In genomic region chr7:87876040-87876758, GRCh38 we compare ENCODE assay signal across 1 cellular context.
TF ChIP-seq lines count a peak whose summit lies in the region.

DBF4 (plus strand) TSS chr7:87876493; CDS start chr7:87876733, 240 bp downstream.
A gene with protein sequence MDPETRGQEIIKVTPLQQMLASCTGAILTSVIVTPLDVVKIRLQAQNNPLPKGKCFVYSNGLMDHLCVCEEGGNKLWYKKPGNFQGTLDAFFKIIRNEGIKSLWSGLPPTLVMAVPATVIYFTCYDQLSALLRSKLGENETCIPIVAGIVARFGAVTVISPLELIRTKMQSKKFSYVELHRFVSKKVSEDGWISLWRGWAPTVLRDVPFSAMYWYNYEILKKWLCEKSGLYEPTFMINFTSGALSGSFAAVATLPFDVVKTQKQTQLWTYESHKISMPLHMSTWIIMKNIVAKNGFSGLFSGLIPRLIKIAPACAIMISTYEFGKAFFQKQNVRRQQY (minus strand): TSS chr7:87876360. CDS start chr7:87858727, 17,633 bp downstream.

TF ChIP-seq in WTC11, 78 proteins besides CTCF, POLR2A, EP300 and RAD21 (continued from another document and continues in another):
- 0 out of 2 replicates have a peak, but pooled peaks have one; percentile 32 for TF ChIP-seq PREB (CRISPR knock-in tag; IDR thresholded peaks at IDR 0.05; ENCODE audit: borderline replicate concordance)
- no peak for TF ChIP-seq RORB (CRISPR knock-in tag; IDR thresholded peaks at IDR 0.05)
- TF ChIP-seq, protein P1, sequence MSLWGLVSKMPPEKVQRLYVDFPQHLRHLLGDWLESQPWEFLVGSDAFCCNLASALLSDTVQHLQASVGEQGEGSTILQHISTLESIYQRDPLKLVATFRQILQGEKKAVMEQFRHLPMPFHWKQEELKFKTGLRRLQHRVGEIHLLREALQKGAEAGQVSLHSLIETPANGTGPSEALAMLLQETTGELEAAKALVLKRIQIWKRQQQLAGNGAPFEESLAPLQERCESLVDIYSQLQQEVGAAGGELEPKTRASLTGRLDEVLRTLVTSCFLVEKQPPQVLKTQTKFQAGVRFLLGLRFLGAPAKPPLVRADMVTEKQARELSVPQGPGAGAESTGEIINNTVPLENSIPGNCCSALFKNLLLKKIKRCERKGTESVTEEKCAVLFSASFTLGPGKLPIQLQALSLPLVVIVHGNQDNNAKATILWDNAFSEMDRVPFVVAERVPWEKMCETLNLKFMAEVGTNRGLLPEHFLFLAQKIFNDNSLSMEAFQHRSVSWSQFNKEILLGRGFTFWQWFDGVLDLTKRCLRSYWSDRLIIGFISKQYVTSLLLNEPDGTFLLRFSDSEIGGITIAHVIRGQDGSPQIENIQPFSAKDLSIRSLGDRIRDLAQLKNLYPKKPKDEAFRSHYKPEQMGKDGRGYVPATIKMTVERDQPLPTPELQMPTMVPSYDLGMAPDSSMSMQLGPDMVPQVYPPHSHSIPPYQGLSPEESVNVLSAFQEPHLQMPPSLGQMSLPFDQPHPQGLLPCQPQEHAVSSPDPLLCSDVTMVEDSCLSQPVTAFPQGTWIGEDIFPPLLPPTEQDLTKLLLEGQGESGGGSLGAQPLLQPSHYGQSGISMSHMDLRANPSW (CRISPR knock-in tag; conservative IDR thresholded peaks at IDR 0.05; ENCODE audit: low read depth), result no peak
- TF ChIP-seq, protein P2, sequence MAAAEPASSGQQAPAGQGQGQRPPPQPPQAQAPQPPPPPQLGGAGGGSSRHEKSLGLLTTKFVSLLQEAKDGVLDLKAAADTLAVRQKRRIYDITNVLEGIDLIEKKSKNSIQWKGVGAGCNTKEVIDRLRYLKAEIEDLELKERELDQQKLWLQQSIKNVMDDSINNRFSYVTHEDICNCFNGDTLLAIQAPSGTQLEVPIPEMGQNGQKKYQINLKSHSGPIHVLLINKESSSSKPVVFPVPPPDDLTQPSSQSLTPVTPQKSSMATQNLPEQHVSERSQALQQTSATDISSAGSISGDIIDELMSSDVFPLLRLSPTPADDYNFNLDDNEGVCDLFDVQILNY (CRISPR knock-in tag; IDR thresholded peaks at IDR 0.05), result peak; percentile 93
- TF ChIP-seq, protein P3, sequence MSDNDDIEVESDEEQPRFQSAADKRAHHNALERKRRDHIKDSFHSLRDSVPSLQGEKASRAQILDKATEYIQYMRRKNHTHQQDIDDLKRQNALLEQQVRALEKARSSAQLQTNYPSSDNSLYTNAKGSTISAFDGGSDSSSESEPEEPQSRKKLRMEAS (CRISPR knock-in tag; IDR thresholded peaks at IDR 0.05), result peak; percentile 80; the same call in 1 of the 2 replicates
- TF ChIP-seq, protein P4, sequence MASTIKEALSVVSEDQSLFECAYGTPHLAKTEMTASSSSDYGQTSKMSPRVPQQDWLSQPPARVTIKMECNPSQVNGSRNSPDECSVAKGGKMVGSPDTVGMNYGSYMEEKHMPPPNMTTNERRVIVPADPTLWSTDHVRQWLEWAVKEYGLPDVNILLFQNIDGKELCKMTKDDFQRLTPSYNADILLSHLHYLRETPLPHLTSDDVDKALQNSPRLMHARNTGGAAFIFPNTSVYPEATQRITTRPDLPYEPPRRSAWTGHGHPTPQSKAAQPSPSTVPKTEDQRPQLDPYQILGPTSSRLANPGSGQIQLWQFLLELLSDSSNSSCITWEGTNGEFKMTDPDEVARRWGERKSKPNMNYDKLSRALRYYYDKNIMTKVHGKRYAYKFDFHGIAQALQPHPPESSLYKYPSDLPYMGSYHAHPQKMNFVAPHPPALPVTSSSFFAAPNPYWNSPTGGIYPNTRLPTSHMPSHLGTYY (CRISPR knock-in tag; IDR thresholded peaks at IDR 0.05), result peak; percentile 50; the same call in 1 of the 2 replicates
- TF ChIP-seq ZNF671 (CRISPR knock-in tag; IDR thresholded peaks at IDR 0.05), result no peak
- TF ChIP-seq PRDM15 (CRISPR knock-in tag; IDR thresholded peaks at IDR 0.05), result peak; percentile 20; the same call in 1 of the 2 replicates
- TF ChIP-seq, protein P5, sequence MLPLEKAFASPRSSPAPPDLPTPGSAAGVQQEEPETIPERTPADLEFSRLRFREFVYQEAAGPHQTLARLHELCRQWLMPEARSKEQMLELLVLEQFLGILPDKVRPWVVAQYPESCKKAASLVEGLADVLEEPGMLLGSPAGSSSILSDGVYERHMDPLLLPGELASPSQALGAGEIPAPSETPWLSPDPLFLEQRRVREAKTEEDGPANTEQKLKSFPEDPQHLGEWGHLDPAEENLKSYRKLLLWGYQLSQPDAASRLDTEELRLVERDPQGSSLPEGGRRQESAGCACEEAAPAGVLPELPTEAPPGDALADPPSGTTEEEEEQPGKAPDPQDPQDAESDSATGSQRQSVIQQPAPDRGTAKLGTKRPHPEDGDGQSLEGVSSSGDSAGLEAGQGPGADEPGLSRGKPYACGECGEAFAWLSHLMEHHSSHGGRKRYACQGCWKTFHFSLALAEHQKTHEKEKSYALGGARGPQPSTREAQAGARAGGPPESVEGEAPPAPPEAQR (CRISPR knock-in tag; IDR thresholded peaks at IDR 0.05), result no peak
- TF ChIP-seq GTF2I (CRISPR knock-in tag; conservative IDR thresholded peaks at IDR 0.05), result no peak
- peak; percentile 93 for TF ChIP-seq SP1 (CRISPR knock-in tag; conservative IDR thresholded peaks at IDR 0.05)
- TF ChIP-seq ZBTB21 (CRISPR knock-in tag; IDR thresholded peaks at IDR 0.05; ENCODE audit: borderline replicate concordance), result no peak
- peak; percentile 98 for TF ChIP-seq MYBL2 (CRISPR knock-in tag; IDR thresholded peaks at IDR 0.05)
- no peak for TF ChIP-seq IRF2 (CRISPR knock-in tag; IDR thresholded peaks at IDR 0.05; ENCODE audit: borderline replicate concordance, low read depth)
- TF ChIP-seq, protein P6, sequence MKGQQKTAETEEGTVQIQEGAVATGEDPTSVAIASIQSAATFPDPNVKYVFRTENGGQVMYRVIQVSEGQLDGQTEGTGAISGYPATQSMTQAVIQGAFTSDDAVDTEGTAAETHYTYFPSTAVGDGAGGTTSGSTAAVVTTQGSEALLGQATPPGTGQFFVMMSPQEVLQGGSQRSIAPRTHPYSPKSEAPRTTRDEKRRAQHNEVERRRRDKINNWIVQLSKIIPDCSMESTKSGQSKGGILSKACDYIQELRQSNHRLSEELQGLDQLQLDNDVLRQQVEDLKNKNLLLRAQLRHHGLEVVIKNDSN (CRISPR knock-in tag; IDR thresholded peaks at IDR 0.05), result peak; percentile 69; the same call in 1 of the 2 replicates
- TF ChIP-seq, protein P7, sequence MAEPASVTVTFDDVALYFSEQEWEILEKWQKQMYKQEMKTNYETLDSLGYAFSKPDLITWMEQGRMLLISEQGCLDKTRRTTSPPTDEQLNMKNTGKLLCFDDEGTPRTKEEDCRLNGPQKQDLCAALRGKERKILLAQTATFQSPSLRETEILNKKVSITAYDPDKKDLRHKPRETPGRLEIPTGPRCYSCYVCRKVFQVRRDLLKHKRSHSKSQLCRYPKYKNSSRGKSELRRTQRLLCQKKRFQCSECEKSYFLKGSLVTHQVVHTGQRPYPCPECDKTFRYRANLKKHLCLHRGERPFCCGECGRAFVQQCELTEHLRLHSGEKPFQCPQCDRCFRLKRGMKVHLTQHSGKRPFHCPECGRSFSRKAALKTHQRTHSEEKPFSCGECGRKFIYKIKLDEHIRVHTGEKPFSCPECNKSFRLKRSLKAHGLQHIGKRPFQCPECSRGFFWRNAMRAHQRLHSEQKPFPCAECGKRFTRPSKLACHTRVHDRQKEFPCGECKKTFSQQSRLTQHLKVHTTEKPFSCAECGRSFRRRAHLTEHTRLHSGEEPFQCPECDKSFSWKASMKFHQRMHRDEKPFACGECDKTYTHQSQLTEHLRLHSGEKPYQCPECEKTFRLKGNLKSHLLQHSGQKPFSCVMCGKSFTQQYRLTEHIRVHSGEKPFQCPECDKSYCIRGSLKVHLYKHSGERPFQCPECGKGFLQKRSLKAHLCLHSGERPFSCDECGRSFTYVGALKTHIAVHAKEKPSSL (CRISPR knock-in tag; conservative IDR thresholded peaks at IDR 0.05), result no peak
- peak; percentile 97 for TF ChIP-seq TEAD1 (CRISPR knock-in tag; IDR thresholded peaks at IDR 0.05)
- no peak for TF ChIP-seq ZNF232 (CRISPR knock-in tag; IDR thresholded peaks at IDR 0.05)
- no peak for TF ChIP-seq AR (CRISPR knock-in tag; IDR thresholded peaks at IDR 0.05)
- no peak; the same call in 1 of the 2 replicates for TF ChIP-seq ATF1 (CRISPR knock-in tag; IDR thresholded peaks at IDR 0.05)
- no peak for TF ChIP-seq ZNF396 (CRISPR knock-in tag; IDR thresholded peaks at IDR 0.05; ENCODE audit: borderline replicate concordance)
- TF ChIP-seq, protein P8, sequence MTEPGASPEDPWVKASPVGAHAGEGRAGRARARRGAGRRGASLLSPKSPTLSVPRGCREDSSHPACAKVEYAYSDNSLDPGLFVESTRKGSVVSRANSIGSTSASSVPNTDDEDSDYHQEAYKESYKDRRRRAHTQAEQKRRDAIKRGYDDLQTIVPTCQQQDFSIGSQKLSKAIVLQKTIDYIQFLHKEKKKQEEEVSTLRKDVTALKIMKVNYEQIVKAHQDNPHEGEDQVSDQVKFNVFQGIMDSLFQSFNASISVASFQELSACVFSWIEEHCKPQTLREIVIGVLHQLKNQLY (CRISPR knock-in tag; IDR thresholded peaks at IDR 0.05), result peak; percentile 59; the same call in 1 of the 2 replicates
- no peak for TF ChIP-seq ELF4 (CRISPR knock-in tag; IDR thresholded peaks at IDR 0.05; ENCODE audit: low read depth)
- TF ChIP-seq KAT7 (CRISPR knock-in tag; IDR thresholded peaks at IDR 0.05; ENCODE audit: borderline replicate concordance), result 0 out of 2 replicates have a peak, but pooled peaks have one; percentile 30
- TF ChIP-seq, protein P9, sequence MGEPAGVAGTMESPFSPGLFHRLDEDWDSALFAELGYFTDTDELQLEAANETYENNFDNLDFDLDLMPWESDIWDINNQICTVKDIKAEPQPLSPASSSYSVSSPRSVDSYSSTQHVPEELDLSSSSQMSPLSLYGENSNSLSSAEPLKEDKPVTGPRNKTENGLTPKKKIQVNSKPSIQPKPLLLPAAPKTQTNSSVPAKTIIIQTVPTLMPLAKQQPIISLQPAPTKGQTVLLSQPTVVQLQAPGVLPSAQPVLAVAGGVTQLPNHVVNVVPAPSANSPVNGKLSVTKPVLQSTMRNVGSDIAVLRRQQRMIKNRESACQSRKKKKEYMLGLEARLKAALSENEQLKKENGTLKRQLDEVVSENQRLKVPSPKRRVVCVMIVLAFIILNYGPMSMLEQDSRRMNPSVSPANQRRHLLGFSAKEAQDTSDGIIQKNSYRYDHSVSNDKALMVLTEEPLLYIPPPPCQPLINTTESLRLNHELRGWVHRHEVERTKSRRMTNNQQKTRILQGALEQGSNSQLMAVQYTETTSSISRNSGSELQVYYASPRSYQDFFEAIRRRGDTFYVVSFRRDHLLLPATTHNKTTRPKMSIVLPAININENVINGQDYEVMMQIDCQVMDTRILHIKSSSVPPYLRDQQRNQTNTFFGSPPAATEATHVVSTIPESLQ (CRISPR knock-in tag; IDR thresholded peaks at IDR 0.05), result no peak
- TF ChIP-seq HMGA2 (CRISPR knock-in tag; IDR thresholded peaks at IDR 0.05), result no peak
- TF ChIP-seq, protein P10, sequence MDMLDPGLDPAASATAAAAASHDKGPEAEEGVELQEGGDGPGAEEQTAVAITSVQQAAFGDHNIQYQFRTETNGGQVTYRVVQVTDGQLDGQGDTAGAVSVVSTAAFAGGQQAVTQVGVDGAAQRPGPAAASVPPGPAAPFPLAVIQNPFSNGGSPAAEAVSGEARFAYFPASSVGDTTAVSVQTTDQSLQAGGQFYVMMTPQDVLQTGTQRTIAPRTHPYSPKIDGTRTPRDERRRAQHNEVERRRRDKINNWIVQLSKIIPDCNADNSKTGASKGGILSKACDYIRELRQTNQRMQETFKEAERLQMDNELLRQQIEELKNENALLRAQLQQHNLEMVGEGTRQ (CRISPR knock-in tag; IDR thresholded peaks at IDR 0.05), result peak; percentile 82
